Comparison of ENCODE assay signal across 8 cellular contexts in genomic region chr6:158042245-158042798, GRCh38.
DNase-seq lines count a peak whose midpoint lies in the region; ATAC-seq and TF ChIP-seq lines count a peak whose summit lies in the region.

No MANE protein-coding gene starts in this region.

- TF ChIP-seq CTCF in adrenal gland (IDR thresholded peaks at IDR 0.05) = no peak
- TF ChIP-seq CTCF in cardiac muscle cell (IDR thresholded peaks at IDR 0.05; ENCODE audit: low read depth, low read length) = no peak

- peak in 1 of 2 donors; percentile 75 for TF ChIP-seq POLR2A in adrenal gland (IDR thresholded peaks at IDR 0.05)

- DNase-seq in GM04504 (ENCODE audit: low read depth) = peak; percentile 26
- peak; percentile 63 to 91 (median 88) for DNase-seq in adrenal gland
- DNase-seq in cardiac muscle cell (ENCODE audit: low read depth in 1 of 2, low spot score in 1 of 2) = peak; percentile 5 to 76
- peak; percentile 42 for DNase-seq in putamen (ENCODE audit: low spot score)
- DNase-seq in HuH-7.5 (ENCODE audit: low spot score) = no peak
- DNase-seq in iPS-NIHi7 (ENCODE audit: extremely low spot score) = no peak
- no peak for DNase-seq in NCI-H2171 treated with DMSO at 0.1 percent for 48 hours (lab: John Stamatoyannopoulos, UW)

- H3K4me3 ChIP-seq in adrenal gland (no peak overlapping the region), cardiac muscle cell (no peak overlapping the region)

- ATAC-seq in HG03280 (IDR thresholded peaks at IDR 0.05; ENCODE audit: unreplicated experiment) = no peak

- H3K9me3 ChIP-seq in adrenal gland (replicated peaks in 1 of 3) (no peaks in the 10 kb centered on the region), cardiac muscle cell (ENCODE audit: low read depth) (no peaks in the 10 kb centered on the region)

- peaks cover 44 to 64% of the 10 kb centered on the region in 2 donors for H3K4me1 ChIP-seq in adrenal gland (replicated peaks in 1 of 2)
- peaks cover 27% of the 10 kb centered on the region for H3K4me1 ChIP-seq in cardiac muscle cell (ENCODE audit: low read depth)

- intact Hi-C loops in adrenal gland (cut with DNase I) = no loop called here

- WGBS in adrenal gland, 4 donors = 37 to 63% (median 50%) methylated on average over 6 to 16 of the region's 16 CpGs

- H3K36me3 ChIP-seq in adrenal gland (replicated peaks in 1 of 2) (no peaks in the 10 kb centered on the region), cardiac muscle cell (no peaks in the 10 kb centered on the region)

- H3K27ac ChIP-seq in adrenal gland (peak overlapping the region in 4 of 5 donors; percentile 58 to 93 (median 81)), cardiac muscle cell (peak overlapping the region; percentile 78)

- no peaks in the 10 kb centered on the region for H3K27me3 ChIP-seq in adrenal gland
- H3K27me3 ChIP-seq in cardiac muscle cell = no peaks in the 10 kb centered on the region

Comparison
In these comparisons a context has a peak if more than half of its experiments do, and no peak if none do; other contexts are left out.
1. DNase-seq: peak in GM04504 (single experiment), adrenal gland (7 of 7), cardiac muscle cell (2 of 2) and putamen (single experiment); none in HuH-7.5 (single experiment), iPS-NIHi7 (single experiment) and NCI-H2171 treated with DMSO at 0.1 percent for 48 hours (single experiment).